In the genomic region with DNA sequence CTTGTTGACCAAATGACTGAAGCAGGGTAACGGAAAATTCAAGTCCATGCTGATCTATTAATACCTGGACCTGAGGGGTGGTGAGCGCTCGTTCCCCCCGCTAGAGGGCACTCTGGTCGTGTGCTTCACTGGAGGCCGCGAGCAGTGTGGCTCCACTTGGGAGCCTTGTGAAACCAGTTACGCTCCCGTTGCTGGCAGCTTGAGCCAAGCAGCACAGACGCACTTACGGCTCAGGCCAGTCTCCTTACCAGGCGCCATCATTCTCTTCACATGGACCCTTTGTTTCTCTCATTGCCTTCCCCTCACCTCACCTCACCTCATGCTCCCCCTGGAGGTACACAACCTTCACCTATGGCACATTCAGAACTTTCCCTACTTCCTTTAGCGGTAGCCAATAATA, we compare ENCODE assay signal across 8 cellular contexts. TPM values are rescaled to one million over a fixed set of nuclear protein-coding genes. Genes with fewer than 3 reads are reported as not detected.
DNase-seq lines count a peak whose midpoint lies in the region; ATAC-seq and TF ChIP-seq lines count a peak whose summit lies in the region.

No MANE protein-coding gene starts in this region.

- H3K27me3 ChIP-seq in HL-60 (ENCODE audit: insufficient read depth, poor library complexity, severe bottlenecking) = peaks cover 4% of the 10 kb centered on the region

- peaks cover 19% of the 10 kb centered on the region for H3K27me3 Mint-ChIP-seq in activated CD4-positive, alpha-beta memory T cell treated with anti-CD3 and anti-CD28 coated beads for 36 hours

- no peak overlapping the region for H3K4me3 Mint-ChIP-seq in activated CD4-positive, alpha-beta memory T cell treated with anti-CD3 and anti-CD28 coated beads for 36 hours

- peak; percentile 86 for TF ChIP-seq CTCF in HL-60 (IDR thresholded peaks at IDR 0.05; ENCODE audit: insufficient read depth, low read length)

- H3K27ac Mint-ChIP-seq in activated CD4-positive, alpha-beta memory T cell treated with anti-CD3 and anti-CD28 coated beads for 36 hours = no peak overlapping the region

- POLR2A ChIA-PET in activated CD4-positive, alpha-beta memory T cell treated with anti-CD3 and anti-CD28 coated beads for 36 hours (lab: Charles Lee) = no interaction called here

- H3K4me1 Mint-ChIP-seq in activated CD4-positive, alpha-beta memory T cell treated with anti-CD3 and anti-CD28 coated beads for 36 hours (ENCODE audit: low read depth) = peaks cover 4% of the 10 kb centered on the region

- H3K9me3 Mint-ChIP-seq in activated CD4-positive, alpha-beta memory T cell treated with anti-CD3 and anti-CD28 coated beads for 36 hours = no peaks in the 10 kb centered on the region

- intact Hi-C loops in activated CD4-positive, alpha-beta memory T cell treated with anti-CD3 and anti-CD28 coated beads for 36 hours (cut with micrococcal nuclease) = loop anchor here (1.0 to 10.0 kb wide), 4 partner anchors 44 to 456 kb away; no protein-coding TSS in a partner anchor

- no peak overlapping the region for H3K27ac ChIP-seq in HL-60 (replicated peaks)

- CTCF ChIA-PET in activated CD4-positive, alpha-beta memory T cell treated with anti-CD3 and anti-CD28 coated beads for 36 hours (lab: Charles Lee) = interaction anchor here (0.6 to 7.9 kb wide), 21 partner anchors 9 to 1003 kb away, joined by 3 to 136 read pairs (median 3); no protein-coding TSS in a partner anchor

- H3K36me3 Mint-ChIP-seq in activated CD4-positive, alpha-beta memory T cell treated with anti-CD3 and anti-CD28 coated beads for 36 hours = no peaks in the 10 kb centered on the region

- peak; percentile 90 for ATAC-seq in GM19395 (IDR thresholded peaks at IDR 0.05; ENCODE audit: unreplicated experiment)

- DNase-seq in C1 segment of cervical spinal cord (lab: John Stamatoyannopoulos, UW) = peak in 12 of 14 donors; percentile 1 to 66 (median 26)
- DNase-seq in HL-60 (ENCODE audit: low read depth in 1 of 2, low spot score in 1 of 2) = peak; percentile 60 to 77
- peak; percentile 90 for DNase-seq in NCI-H774 (lab: John Stamatoyannopoulos, UW)
- peak; percentile 73 for DNase-seq in activated CD4-positive, alpha-beta memory T cell treated with anti-CD3 and anti-CD28 coated beads for 36 hours
- peak; percentile 26 for DNase-seq in effector CD8-positive, alpha-beta T cell (lab: John Stamatoyannopoulos, UW)
- DNase-seq in lung microvascular endothelial cell (ENCODE audit: low read depth in 2 of 2) = peak; percentile 93 to 96
- DNase-seq in stimulated activated CD8-positive, alpha-beta memory T cell treated with anti-CD3 and anti-CD28 coated beads, Interleukin-15, amount 100 ng/mL, for 24 hours (ENCODE audit: low read depth) = peak; percentile 29

- H3K4me3 ChIP-seq in HL-60 (replicated peaks; ENCODE audit: insufficient read depth, low read length) = no peak overlapping the region

RNA-seq across cellular contexts. Expression of a gene that starts 49.7 kb away (rescaled TPM):
- 1 to 10 TPM; 2.5 to 2.7 TPM for total RNA-seq in activated CD4-positive, alpha-beta memory T cell treated with anti-CD3 and anti-CD28 coated beads for 36 hours
- total RNA-seq in lung microvascular endothelial cell = 0.79 and 0.87 TPM in 2 replicates

Comparison
In these comparisons a context has a peak if more than half of its experiments do, and no peak if none do; other contexts are left out.
1. DNase-seq: peak in every context shown above with its lines; median percentile 94 in lung microvascular endothelial cell; 90 in NCI-H774; 73 in activated CD4-positive, alpha-beta memory T cell treated with anti-CD3 and anti-CD28 coated beads for 36 hours; 68 in HL-60; 29 in stimulated activated CD8-positive, alpha-beta memory T cell treated with anti-CD3 and anti-CD28 coated beads, Interleukin-15, amount 100 ng/mL, for 24 hours; 26 in C1 segment of cervical spinal cord; 26 in effector CD8-positive, alpha-beta T cell.